1 cellular context compared by ENCODE assay signal in the genomic region with DNA sequence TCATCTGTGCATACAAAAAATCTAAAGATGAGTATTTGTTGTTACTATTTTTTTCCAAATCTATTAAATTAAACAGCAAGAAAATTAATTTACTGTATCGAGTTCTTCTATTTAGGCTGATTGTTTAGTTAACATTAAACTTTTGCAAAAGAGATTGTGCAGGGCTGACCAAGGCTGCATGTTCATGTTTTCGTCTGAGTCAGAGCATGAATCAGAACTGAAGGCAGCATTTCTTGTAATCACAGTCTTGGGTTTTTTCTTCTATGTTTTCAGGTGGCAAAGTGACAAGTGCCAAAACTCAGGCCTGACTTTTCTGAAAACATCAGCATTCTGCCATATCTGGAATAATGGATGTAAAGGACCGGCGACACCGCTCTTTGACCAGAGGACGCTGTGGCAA.
TF ChIP-seq lines count a peak whose summit lies in the region.

No MANE protein-coding gene starts in this region.

TF ChIP-seq in IMR-90, 13 proteins besides CTCF, POLR2A, EP300 and RAD21 (continued from another document):
- TF ChIP-seq FOS (IDR thresholded peaks at IDR 0.05; ENCODE audit: low read depth, low read length): peak; percentile 57
- TF ChIP-seq MAFK (IDR thresholded peaks at IDR 0.05; ENCODE audit: low read depth, low read length): no peak
- no peak for TF ChIP-seq RCOR1 (IDR thresholded peaks at IDR 0.05; ENCODE audit: insufficient replicate concordance, low read length)
- TF ChIP-seq, protein P1, sequence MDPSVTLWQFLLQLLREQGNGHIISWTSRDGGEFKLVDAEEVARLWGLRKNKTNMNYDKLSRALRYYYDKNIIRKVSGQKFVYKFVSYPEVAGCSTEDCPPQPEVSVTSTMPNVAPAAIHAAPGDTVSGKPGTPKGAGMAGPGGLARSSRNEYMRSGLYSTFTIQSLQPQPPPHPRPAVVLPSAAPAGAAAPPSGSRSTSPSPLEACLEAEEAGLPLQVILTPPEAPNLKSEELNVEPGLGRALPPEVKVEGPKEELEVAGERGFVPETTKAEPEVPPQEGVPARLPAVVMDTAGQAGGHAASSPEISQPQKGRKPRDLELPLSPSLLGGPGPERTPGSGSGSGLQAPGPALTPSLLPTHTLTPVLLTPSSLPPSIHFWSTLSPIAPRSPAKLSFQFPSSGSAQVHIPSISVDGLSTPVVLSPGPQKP (IDR thresholded peaks at IDR 0.05; ENCODE audit: borderline replicate concordance, low read depth, low read length): no peak
- no peak for TF ChIP-seq NFE2L2 (IDR thresholded peaks at IDR 0.05; ENCODE audit: low read depth, low read length)
